1 cellular context compared by ENCODE assay signal in the genomic region with DNA sequence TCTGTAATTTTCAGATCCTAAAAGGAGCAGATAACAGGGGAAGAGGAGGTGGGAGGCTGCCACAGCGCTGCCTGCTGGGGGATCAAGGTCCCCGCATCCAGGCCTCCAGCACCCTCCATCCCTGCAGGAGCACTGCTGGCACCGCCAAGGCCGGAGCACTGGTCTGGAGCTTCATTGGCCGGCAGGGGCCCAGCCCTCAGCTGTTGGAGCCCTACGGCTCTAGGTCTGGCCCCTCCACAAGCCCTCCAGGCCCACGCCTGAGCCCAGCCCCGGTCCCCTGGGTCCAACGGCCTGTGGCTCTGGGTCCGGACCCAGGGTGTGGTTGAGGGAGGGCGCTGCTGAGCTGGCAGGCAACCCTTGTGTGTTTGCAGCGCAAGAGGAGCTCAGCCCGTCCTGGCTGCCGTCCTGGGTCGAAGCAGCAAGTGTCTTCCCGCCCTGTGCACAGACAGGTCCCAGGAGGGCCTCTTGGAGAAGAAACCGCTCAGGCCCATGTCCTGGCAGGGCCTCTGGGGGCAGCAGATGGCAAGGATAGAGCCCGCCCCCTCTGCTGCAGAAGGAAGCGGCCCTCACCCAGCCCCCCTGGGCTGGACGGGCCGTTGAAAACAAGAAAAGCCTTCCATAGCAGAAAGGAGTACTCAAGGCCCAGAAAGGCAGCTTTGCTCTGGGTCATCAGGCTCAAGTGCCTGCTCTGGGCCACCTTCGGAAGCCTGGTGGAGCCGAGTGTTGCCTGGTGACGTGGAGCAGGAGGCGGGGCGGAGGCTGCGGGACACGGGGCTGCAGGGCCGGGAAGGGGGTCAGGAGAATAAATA.
TF ChIP-seq lines count a peak whose summit lies in the region.

No MANE protein-coding gene starts in this region.

TF ChIP-seq in IMR-90, 13 proteins besides CTCF, POLR2A, EP300 and RAD21 (continued from another document):
- TF ChIP-seq ELK1 (IDR thresholded peaks at IDR 0.05; ENCODE audit: borderline replicate concordance, low read depth, low read length) (no peak), MAFK (IDR thresholded peaks at IDR 0.05; ENCODE audit: low read depth, low read length) (no peak), RFX5 (IDR thresholded peaks at IDR 0.05; ENCODE audit: low read depth, low read length) (no peak), FOS (IDR thresholded peaks at IDR 0.05; ENCODE audit: low read depth, low read length) (no peak), MAZ (IDR thresholded peaks at IDR 0.05; ENCODE audit: borderline replicate concordance, low read depth, low read length) (no peak), NFE2L2 (IDR thresholded peaks at IDR 0.05; ENCODE audit: low read depth, low read length) (no peak)
- TF ChIP-seq, protein P1, sequence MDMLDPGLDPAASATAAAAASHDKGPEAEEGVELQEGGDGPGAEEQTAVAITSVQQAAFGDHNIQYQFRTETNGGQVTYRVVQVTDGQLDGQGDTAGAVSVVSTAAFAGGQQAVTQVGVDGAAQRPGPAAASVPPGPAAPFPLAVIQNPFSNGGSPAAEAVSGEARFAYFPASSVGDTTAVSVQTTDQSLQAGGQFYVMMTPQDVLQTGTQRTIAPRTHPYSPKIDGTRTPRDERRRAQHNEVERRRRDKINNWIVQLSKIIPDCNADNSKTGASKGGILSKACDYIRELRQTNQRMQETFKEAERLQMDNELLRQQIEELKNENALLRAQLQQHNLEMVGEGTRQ (IDR thresholded peaks at IDR 0.05; ENCODE audit: low read depth, low read length), result no peak
